1 cellular context compared by ENCODE assay signal in the genomic region with DNA sequence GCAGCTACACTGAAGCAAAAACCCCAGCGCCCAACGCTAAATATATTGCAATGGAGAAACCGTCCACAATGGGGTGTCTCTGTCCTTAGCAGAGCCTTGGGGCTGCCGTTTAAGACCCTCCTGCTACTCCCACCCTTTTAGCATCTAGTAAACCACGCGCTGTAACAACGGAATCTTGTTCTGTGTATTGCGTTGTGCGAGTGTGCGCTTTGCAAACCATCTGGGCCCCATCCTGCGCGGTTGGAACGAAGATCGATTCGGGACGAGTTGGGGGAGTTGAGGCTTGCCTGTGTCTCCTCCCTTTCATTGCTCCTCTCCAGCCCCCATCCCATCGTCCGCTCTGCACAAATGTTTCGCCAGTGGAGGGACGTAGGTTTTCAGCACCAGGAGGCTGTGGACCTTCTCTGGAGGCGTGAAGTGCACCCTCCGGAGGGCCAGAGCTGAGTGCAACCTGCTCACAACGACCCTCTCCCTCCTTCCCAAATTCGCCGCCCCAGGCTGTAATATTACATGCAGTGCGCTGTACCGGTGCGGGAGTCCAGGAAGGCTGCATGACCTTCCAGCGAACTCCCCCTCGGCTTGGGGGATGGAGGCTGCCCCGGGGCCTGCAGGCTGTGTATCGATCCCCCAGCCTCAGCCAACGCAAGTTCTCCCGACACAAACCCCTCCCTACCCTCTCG.
TF ChIP-seq lines count a peak whose summit lies in the region.

No MANE protein-coding gene starts in this region.

TF ChIP-seq in HepG2, 621 proteins besides CTCF, POLR2A, EP300 and RAD21 (continued from another document and continues in another):
- TF ChIP-seq, protein P1, sequence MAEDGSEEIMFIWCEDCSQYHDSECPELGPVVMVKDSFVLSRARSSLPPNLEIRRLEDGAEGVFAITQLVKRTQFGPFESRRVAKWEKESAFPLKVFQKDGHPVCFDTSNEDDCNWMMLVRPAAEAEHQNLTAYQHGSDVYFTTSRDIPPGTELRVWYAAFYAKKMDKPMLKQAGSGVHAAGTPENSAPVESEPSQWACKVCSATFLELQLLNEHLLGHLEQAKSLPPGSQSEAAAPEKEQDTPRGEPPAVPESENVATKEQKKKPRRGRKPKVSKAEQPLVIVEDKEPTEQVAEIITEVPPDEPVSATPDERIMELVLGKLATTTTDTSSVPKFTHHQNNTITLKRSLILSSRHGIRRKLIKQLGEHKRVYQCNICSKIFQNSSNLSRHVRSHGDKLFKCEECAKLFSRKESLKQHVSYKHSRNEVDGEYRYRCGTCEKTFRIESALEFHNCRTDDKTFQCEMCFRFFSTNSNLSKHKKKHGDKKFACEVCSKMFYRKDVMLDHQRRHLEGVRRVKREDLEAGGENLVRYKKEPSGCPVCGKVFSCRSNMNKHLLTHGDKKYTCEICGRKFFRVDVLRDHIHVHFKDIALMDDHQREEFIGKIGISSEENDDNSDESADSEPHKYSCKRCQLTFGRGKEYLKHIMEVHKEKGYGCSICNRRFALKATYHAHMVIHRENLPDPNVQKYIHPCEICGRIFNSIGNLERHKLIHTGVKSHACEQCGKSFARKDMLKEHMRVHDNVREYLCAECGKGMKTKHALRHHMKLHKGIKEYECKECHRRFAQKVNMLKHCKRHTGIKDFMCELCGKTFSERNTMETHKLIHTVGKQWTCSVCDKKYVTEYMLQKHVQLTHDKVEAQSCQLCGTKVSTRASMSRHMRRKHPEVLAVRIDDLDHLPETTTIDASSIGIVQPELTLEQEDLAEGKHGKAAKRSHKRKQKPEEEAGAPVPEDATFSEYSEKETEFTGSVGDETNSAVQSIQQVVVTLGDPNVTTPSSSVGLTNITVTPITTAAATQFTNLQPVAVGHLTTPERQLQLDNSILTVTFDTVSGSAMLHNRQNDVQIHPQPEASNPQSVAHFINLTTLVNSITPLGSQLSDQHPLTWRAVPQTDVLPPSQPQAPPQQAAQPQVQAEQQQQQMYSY (CRISPR knock-in tag; IDR thresholded peaks at IDR 0.05): no peak
- TF ChIP-seq, protein P2, sequence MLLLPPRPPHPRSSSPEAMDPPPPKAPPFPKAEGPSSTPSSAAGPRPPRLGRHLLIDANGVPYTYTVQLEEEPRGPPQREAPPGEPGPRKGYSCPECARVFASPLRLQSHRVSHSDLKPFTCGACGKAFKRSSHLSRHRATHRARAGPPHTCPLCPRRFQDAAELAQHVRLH (CRISPR knock-in tag; IDR thresholded peaks at IDR 0.05; ENCODE audit: borderline replicate concordance, low read depth): no peak
- TF ChIP-seq FIP1L1 (IDR thresholded peaks at IDR 0.05; ENCODE audit: borderline replicate concordance, insufficient read depth, low read depth, low read length): no peak
- TF ChIP-seq, protein P3, sequence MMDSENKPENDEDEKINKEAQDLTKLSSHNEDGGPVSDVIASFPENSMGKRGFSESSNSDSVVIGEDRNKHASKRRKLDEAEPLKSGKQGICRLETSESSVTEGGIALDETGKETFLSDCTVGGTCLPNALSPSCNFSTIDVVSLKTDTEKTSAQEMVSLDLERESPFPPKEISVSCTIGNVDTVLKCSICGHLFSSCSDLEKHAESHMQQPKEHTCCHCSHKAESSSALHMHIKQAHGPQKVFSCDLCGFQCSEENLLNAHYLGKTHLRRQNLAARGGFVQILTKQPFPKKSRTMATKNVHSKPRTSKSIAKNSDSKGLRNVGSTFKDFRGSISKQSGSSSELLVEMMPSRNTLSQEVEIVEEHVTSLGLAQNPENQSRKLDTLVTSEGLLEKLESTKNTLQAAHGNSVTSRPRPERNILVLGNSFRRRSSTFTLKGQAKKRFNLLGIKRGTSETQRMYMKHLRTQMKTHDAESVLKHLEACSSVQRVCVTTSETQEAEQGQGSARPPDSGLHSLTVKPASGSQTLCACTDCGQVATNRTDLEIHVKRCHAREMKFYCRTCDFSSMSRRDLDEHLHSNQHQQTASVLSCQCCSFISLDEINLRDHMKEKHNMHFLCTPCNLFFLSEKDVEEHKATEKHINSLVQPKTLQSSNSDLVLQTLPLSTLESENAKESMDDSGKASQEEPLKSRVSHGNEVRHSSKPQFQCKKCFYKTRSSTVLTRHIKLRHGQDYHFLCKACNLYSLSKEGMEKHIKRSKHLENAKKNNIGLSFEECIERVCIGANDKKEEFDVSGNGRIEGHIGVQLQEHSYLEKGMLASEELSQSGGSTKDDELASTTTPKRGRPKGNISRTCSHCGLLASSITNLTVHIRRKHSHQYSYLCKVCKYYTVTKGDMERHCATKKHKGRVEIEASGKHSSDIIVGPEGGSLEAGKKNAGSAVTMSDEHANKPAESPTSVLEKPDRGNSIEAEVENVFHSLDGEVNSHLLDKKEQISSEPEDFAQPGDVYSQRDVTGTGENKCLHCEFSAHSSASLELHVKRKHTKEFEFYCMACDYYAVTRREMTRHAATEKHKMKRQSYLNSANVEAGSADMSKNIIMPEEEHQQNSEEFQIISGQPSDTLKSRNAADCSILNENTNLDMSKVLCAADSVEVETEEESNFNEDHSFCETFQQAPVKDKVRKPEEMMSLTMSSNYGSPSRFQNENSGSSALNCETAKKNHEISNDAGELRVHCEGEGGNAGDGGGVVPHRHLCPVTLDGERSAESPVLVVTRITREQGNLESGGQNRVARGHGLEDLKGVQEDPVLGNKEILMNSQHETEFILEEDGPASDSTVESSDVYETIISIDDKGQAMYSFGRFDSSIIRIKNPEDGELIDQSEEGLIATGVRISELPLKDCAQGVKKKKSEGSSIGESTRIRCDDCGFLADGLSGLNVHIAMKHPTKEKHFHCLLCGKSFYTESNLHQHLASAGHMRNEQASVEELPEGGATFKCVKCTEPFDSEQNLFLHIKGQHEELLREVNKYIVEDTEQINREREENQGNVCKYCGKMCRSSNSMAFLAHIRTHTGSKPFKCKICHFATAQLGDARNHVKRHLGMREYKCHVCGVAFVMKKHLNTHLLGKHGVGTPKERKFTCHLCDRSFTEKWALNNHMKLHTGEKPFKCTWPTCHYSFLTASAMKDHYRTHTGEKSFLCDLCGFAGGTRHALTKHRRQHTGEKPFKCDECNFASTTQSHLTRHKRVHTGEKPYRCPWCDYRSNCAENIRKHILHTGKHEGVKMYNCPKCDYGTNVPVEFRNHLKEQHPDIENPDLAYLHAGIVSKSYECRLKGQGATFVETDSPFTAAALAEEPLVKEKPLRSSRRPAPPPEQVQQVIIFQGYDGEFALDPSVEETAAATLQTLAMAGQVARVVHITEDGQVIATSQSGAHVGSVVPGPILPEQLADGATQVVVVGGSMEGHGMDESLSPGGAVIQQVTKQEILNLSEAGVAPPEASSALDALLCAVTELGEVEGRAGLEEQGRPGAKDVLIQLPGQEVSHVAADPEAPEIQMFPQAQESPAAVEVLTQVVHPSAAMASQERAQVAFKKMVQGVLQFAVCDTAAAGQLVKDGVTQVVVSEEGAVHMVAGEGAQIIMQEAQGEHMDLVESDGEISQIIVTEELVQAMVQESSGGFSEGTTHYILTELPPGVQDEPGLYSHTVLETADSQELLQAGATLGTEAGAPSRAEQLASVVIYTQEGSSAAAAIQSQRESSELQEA (CRISPR knock-in tag; IDR thresholded peaks at IDR 0.05; ENCODE audit: not compliant biosample characterization): no peak
- TF ChIP-seq AHR (CRISPR knock-in tag; IDR thresholded peaks at IDR 0.05): peak; percentile 56; the same call in 1 of the 2 replicates
- no peak for TF ChIP-seq HIVEP1 (CRISPR knock-in tag; IDR thresholded peaks at IDR 0.05)
- TF ChIP-seq RARG (CRISPR knock-in tag; IDR thresholded peaks at IDR 0.05; ENCODE audit: low read depth): no peak
- TF ChIP-seq ARNTL (CRISPR knock-in tag; IDR thresholded peaks at IDR 0.05): no peak; the same call in 1 of the 2 replicates
- TF ChIP-seq, protein P4, sequence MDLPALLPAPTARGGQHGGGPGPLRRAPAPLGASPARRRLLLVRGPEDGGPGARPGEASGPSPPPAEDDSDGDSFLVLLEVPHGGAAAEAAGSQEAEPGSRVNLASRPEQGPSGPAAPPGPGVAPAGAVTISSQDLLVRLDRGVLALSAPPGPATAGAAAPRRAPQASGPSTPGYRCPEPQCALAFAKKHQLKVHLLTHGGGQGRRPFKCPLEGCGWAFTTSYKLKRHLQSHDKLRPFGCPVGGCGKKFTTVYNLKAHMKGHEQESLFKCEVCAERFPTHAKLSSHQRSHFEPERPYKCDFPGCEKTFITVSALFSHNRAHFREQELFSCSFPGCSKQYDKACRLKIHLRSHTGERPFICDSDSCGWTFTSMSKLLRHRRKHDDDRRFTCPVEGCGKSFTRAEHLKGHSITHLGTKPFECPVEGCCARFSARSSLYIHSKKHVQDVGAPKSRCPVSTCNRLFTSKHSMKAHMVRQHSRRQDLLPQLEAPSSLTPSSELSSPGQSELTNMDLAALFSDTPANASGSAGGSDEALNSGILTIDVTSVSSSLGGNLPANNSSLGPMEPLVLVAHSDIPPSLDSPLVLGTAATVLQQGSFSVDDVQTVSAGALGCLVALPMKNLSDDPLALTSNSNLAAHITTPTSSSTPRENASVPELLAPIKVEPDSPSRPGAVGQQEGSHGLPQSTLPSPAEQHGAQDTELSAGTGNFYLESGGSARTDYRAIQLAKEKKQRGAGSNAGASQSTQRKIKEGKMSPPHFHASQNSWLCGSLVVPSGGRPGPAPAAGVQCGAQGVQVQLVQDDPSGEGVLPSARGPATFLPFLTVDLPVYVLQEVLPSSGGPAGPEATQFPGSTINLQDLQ (CRISPR knock-in tag; IDR thresholded peaks at IDR 0.05): no peak; the same call in 1 of the 2 replicates
- no peak for TF ChIP-seq ZNF644 (CRISPR knock-in tag; IDR thresholded peaks at IDR 0.05; ENCODE audit: low read depth)
- no peak for TF ChIP-seq TAF15 (IDR thresholded peaks at IDR 0.05; ENCODE audit: low read depth, low read length, poor library complexity, severe bottlenecking)
- TF ChIP-seq SIX4 (CRISPR knock-in tag; IDR thresholded peaks at IDR 0.05): no peak
- TF ChIP-seq, protein P5, sequence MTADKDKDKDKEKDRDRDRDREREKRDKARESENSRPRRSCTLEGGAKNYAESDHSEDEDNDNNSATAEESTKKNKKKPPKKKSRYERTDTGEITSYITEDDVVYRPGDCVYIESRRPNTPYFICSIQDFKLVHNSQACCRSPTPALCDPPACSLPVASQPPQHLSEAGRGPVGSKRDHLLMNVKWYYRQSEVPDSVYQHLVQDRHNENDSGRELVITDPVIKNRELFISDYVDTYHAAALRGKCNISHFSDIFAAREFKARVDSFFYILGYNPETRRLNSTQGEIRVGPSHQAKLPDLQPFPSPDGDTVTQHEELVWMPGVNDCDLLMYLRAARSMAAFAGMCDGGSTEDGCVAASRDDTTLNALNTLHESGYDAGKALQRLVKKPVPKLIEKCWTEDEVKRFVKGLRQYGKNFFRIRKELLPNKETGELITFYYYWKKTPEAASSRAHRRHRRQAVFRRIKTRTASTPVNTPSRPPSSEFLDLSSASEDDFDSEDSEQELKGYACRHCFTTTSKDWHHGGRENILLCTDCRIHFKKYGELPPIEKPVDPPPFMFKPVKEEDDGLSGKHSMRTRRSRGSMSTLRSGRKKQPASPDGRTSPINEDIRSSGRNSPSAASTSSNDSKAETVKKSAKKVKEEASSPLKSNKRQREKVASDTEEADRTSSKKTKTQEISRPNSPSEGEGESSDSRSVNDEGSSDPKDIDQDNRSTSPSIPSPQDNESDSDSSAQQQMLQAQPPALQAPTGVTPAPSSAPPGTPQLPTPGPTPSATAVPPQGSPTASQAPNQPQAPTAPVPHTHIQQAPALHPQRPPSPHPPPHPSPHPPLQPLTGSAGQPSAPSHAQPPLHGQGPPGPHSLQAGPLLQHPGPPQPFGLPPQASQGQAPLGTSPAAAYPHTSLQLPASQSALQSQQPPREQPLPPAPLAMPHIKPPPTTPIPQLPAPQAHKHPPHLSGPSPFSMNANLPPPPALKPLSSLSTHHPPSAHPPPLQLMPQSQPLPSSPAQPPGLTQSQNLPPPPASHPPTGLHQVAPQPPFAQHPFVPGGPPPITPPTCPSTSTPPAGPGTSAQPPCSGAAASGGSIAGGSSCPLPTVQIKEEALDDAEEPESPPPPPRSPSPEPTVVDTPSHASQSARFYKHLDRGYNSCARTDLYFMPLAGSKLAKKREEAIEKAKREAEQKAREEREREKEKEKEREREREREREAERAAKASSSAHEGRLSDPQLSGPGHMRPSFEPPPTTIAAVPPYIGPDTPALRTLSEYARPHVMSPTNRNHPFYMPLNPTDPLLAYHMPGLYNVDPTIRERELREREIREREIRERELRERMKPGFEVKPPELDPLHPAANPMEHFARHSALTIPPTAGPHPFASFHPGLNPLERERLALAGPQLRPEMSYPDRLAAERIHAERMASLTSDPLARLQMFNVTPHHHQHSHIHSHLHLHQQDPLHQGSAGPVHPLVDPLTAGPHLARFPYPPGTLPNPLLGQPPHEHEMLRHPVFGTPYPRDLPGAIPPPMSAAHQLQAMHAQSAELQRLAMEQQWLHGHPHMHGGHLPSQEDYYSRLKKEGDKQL (CRISPR knock-in tag; IDR thresholded peaks at IDR 0.05; ENCODE audit: low read depth): no peak
- no peak for TF ChIP-seq BHLHE40 (IDR thresholded peaks at IDR 0.05; ENCODE audit: low read length)
- TF ChIP-seq TCF12 (IDR thresholded peaks at IDR 0.05): no peak
- no peak for TF ChIP-seq TCF12 (CRISPR knock-in tag; IDR thresholded peaks at IDR 0.05)
- no peak for TF ChIP-seq ZNF292 (CRISPR knock-in tag; IDR thresholded peaks at IDR 0.05; ENCODE audit: borderline replicate concordance, low read depth)
- 0 out of 2 replicates have a peak, but pooled peaks have one; percentile 35 for TF ChIP-seq ZNF546 (CRISPR knock-in tag; conservative IDR thresholded peaks at IDR 0.05)
- TF ChIP-seq KDM3A (CRISPR knock-in tag; IDR thresholded peaks at IDR 0.05; ENCODE audit: low read depth): no peak
- TF ChIP-seq ZNF615 (CRISPR knock-in tag; IDR thresholded peaks at IDR 0.05; ENCODE audit: borderline replicate concordance): no peak
- TF ChIP-seq, protein P6, sequence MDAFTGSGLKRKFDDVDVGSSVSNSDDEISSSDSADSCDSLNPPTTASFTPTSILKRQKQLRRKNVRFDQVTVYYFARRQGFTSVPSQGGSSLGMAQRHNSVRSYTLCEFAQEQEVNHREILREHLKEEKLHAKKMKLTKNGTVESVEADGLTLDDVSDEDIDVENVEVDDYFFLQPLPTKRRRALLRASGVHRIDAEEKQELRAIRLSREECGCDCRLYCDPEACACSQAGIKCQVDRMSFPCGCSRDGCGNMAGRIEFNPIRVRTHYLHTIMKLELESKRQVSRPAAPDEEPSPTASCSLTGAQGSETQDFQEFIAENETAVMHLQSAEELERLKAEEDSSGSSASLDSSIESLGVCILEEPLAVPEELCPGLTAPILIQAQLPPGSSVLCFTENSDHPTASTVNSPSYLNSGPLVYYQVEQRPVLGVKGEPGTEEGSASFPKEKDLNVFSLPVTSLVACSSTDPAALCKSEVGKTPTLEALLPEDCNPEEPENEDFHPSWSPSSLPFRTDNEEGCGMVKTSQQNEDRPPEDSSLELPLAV (CRISPR knock-in tag; conservative IDR thresholded peaks at IDR 0.05; ENCODE audit: low read depth): no peak
- no peak for TF ChIP-seq ELF1 (CRISPR knock-in tag; IDR thresholded peaks at IDR 0.05)
- TF ChIP-seq ZBTB21 (CRISPR knock-in tag; IDR thresholded peaks at IDR 0.05): no peak
- no peak for TF ChIP-seq GATAD2A (CRISPR knock-in tag; IDR thresholded peaks at IDR 0.05)
- 0 out of 2 replicates have a peak, but pooled peaks have one; percentile 58 for TF ChIP-seq ZNF234 (CRISPR knock-in tag; conservative IDR thresholded peaks at IDR 0.05)
- TF ChIP-seq, protein P7, sequence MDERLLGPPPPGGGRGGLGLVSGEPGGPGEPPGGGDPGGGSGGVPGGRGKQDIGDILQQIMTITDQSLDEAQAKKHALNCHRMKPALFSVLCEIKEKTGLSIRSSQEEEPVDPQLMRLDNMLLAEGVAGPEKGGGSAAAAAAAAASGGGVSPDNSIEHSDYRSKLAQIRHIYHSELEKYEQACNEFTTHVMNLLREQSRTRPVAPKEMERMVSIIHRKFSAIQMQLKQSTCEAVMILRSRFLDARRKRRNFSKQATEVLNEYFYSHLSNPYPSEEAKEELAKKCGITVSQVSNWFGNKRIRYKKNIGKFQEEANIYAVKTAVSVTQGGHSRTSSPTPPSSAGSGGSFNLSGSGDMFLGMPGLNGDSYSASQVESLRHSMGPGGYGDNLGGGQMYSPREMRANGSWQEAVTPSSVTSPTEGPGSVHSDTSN (CRISPR knock-in tag; IDR thresholded peaks at IDR 0.05): no peak
